ENCODE assay signal across 8 cellular contexts in the genomic region with DNA sequence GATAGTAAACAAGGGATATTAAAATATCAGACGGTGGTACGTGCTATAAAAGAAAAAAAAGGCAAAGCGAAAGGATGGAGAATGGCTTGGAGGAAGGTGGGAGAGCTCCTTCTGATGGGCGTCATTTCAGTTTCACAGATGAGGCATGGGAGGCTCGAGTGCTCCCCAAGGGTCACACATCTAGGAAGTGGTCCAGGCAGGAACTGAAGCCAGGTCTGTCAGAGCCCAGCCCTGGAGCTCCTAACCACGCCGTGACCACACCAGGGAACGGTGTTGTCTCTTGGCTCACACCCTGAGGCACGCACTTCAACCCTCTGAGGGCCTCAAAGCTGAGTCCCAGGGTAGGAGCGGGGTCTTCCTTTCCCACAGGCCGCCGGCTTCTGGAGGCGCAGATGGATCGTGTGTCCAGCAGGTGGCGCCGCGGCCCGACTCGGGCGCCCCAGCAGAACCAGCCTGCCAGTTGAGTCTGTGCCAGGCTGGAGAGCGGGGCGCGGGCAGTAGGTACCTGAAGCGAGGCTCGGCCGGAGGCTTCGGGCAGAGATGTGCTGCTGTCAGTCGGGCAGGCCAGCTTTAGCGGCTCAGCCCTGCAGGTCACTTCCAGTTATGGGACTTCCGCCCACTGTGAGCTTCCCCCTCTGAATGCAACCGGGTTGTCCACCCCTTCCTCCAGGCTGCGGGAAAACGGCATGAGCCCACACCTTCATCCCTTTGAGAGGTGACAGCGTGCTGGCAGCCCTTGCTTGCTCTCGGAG.
A peak's percentile ranks its signal among the peaks of the same experiment; 100 is the strongest.
DNase-seq lines count a peak whose midpoint lies in the region; ATAC-seq and TF ChIP-seq lines count a peak whose summit lies in the region.

No MANE protein-coding gene starts in this region.

- peak; percentile 13 for TF ChIP-seq CTCF in HL-60 (IDR thresholded peaks at IDR 0.05; ENCODE audit: insufficient read depth, low read length)

- peak; percentile 43 for DNase-seq in Caki2 (ENCODE audit: low read depth)
- peak; percentile 38 to 51 for DNase-seq in HL-60 (ENCODE audit: low read depth in 1 of 2, low spot score in 1 of 2)
- peak; percentile 75 for DNase-seq in RPMI8226
- DNase-seq in activated naive CD4-positive, alpha-beta T cell treated with anti-CD3 and anti-CD28 coated beads, Interleukin-2, amount 50 U/mL, for 72 hours (ENCODE audit: low spot score in 2 of 2), result peak in 1 of 2 donors; percentile 68
- DNase-seq in left cardiac atrium, result peak; percentile 78
- peak; percentile 59 to 96 (median 78) for DNase-seq in posterior cingulate gyrus

- H3K27me3 ChIP-seq in HL-60 (ENCODE audit: insufficient read depth, poor library complexity, severe bottlenecking), result peaks cover 5% of the 10 kb centered on the region

- in situ Hi-C loops in Caki2 (cut with HindIII; ENCODE audit: low pct_unique_long_range_greater_than_20kb, low sequenced_read_pairs), result no loop called here

- peak; percentile 69 to 78 for ATAC-seq in activated naive CD4-positive, alpha-beta T cell treated with anti-CD3 and anti-CD28 coated beads, Interleukin-2, amount 50 U/mL, for 72 hours
- peak; percentile 79 to 83 for ATAC-seq in left cardiac atrium
- ATAC-seq in HG03520 (IDR thresholded peaks at IDR 0.05; ENCODE audit: unreplicated experiment), result no peak
- ATAC-seq in HG02981 (IDR thresholded peaks at IDR 0.05; ENCODE audit: unreplicated experiment), result no peak

- no peak overlapping the region for H3K27ac Mint-ChIP-seq in activated naive CD4-positive, alpha-beta T cell treated with anti-CD3 and anti-CD28 coated beads, Interleukin-2, amount 50 U/mL, for 72 hours

- intact Hi-C loops in left cardiac atrium (cut with DNase I) (loop anchor here (1.0 to 10.0 kb wide), 6 partner anchors 116 to 302 kb away; no protein-coding TSS in a partner anchor), posterior cingulate gyrus (cut with DNase I) (loop anchor here (2.0 kb wide), 1 partner anchor 274 kb away; no protein-coding TSS in a partner anchor)

- H3K27ac ChIP-seq in HL-60 (replicated peaks), result no peak overlapping the region

- H3K4me3 ChIP-seq in HL-60 (replicated peaks; ENCODE audit: insufficient read depth, low read length), result peak overlapping the region; percentile 35

- H3K9me3 Mint-ChIP-seq in activated naive CD4-positive, alpha-beta T cell treated with anti-CD3 and anti-CD28 coated beads, Interleukin-2, amount 50 U/mL, for 72 hours, result peaks cover 0 to 12% of the 10 kb centered on the region in 2 donors

- peaks cover 5 to 13% of the 10 kb centered on the region in 2 donors for H3K36me3 Mint-ChIP-seq in activated naive CD4-positive, alpha-beta T cell treated with anti-CD3 and anti-CD28 coated beads, Interleukin-2, amount 50 U/mL, for 72 hours

Comparison
In these comparisons a context has a peak if more than half of its experiments do, and no peak if none do; other contexts are left out.
1. ATAC-seq: peak in activated naive CD4-positive, alpha-beta T cell treated with anti-CD3 and anti-CD28 coated beads, Interleukin-2, amount 50 U/mL, for 72 hours (2 of 2) and left cardiac atrium (2 of 2); none in HG03520 (single experiment) and HG02981 (single experiment).